4 cellular contexts compared by ENCODE assay signal in genomic region chrX:153083238-153083923, GRCh38. TPM values are rescaled to one million over a fixed set of nuclear protein-coding genes. Genes with fewer than 3 reads are reported as not detected.
"Had no signal": no experiment of that assay in that cellular context is flagged by ENCODE, and none has a peak within 500 bp of the region (broad histone marks: within the 10 kb centered on the region; RNA-seq: fewer than 3 reads in every experiment).

No MANE protein-coding gene starts in this region.

RNA-seq across cellular contexts. Expression of gene PNMA6A, which starts 11.1 kb away (rescaled TPM):
- total RNA-seq: LHCN-M2, MCF 10A, SJSA1 had no signal

RNA-seq across cellular contexts. Expression of gene PNMA3, which starts 27.1 kb away (rescaled TPM):
- total RNA-seq: LHCN-M2, MCF 10A, SJSA1 had no signal
- polyA plus RNA-seq: IgD-negative memory B cell had no signal
